Comparison of ENCODE assay signal across 23 cellular contexts in the genomic region with DNA sequence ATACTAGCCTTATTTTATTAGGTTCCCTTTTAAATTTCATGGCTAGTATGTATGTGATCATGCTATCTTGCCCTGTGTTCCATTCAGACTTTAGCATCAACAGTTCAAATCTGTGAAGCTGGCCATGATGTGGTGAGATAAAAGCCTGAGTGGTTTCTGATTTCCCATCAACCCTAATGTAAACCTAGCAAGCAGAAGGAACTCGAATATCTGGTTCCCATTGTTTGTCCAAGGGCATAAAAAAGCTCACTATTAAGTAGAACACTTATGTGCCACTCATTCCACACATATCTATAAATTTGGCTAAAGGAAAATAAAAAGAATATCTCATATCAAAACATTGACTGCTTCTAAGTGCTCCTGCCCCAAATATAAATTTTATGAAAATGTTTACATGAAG.
"Had no signal": no experiment of that assay in that cellular context is flagged by ENCODE, and none has a peak within 500 bp of the region (broad histone marks: within the 10 kb centered on the region; RNA-seq: fewer than 3 reads in every experiment).

No MANE protein-coding gene starts in this region.

- H3K27ac ChIP-seq: heart right ventricle, lower lobe of right lung, pancreas, psoas muscle, right atrium auricular region, spleen, testis, vagina, WERI-Rb-1 had no signal

- DNase-seq: activated CD4-positive, CD25-positive, alpha-beta regulatory T cell treated with anti-CD3 and anti-CD28 coated beads, Interleukin-2, amount 50 U/mL, for 72 hours; activated gamma-delta T cell treated with Interleukin-2 at 50 U/mL for 16 hours; activated T-cell treated with anti-CD3 and anti-CD28 coated beads, Interleukin-2, amount 50 U/mL, for 1 hour; anterior cingulate cortex; caudate nucleus; effector CD4-positive, alpha-beta T cell; heart right ventricle; lower lobe of right lung; mesendoderm; mucosa of descending colon; nephron progenitor cell; pancreas; psoas muscle; spleen; stimulated activated CD4-positive, alpha-beta T cell treated with anti-CD3 and anti-CD28 coated beads, Interleukin-4, amount 100 ng/mL, for 1 hour; stimulated activated naive CD4-positive, alpha-beta T cell; testis; trophoblast cell; WERI-Rb-1 had no signal

- H3K4me1 ChIP-seq: heart right ventricle, lower lobe of right lung, pancreas, psoas muscle, right atrium auricular region, spleen, testis, vagina had no signal

- H3K4me3 ChIP-seq: heart right ventricle, lower lobe of right lung, mucosa of descending colon, pancreas, psoas muscle, right atrium auricular region, spleen, testis, vagina had no signal

- H3K36me3 ChIP-seq: heart right ventricle, lower lobe of right lung, pancreas, right atrium auricular region, spleen, vagina, WERI-Rb-1 had no signal

- FAIRE-seq: endometrium, keratinocyte, pancreas had no signal

- H3K27me3 ChIP-seq: heart right ventricle, pancreas, right atrium auricular region, spleen, testis, vagina had no signal

- H3K9me3 ChIP-seq: lower lobe of right lung, mucosa of descending colon, pancreas, psoas muscle, right atrium auricular region, spleen, testis, vagina had no signal
